Comparison of ENCODE assay signal across 20 cellular contexts in the genomic region with DNA sequence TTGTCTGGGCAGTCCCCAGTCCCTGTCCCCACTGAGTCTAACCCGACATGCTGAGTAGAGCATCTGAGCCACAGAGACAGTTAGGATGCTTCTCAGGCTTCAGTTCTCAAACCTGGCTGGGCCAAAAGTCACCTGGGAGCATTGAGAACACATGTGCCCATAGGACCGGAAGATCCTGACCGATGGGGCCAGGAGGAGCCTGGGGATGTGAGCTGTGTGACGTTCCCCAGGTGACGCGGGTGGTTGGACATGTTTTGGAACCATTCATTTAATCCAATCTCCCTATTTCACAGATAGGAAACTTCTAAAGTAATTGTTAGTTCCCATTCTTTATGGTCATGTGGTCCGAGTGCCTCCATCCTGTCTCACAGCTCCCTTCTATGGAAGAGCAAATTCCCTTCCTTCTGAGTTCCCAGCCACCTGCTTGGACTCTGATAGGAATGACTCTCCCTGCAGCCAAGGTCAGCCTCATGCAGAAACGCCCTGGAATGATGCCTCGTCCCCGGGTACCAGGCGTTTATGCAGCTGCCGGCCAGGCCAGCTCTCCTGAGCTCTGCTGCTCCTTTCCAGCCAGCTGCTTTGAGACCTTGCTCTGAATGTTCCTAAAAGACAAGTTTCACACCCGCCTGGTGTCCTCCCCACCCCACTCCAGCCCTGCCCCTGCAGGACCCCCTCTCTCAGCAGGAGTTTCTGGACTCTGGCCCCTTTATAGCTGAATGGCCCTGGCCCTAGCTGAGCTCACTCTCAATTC.
DNase-seq lines count a peak whose midpoint lies in the region; ATAC-seq, FAIRE-seq and TF ChIP-seq lines count a peak whose summit lies in the region.
"Had no signal": no experiment of that assay in that cellular context is flagged by ENCODE, and none has a peak within 500 bp of the region (broad histone marks: within the 10 kb centered on the region; RNA-seq: fewer than 3 reads in every experiment).

No MANE protein-coding gene starts in this region.

- H3K4me1 ChIP-seq in H9 (ENCODE audit: insufficient read depth, low read length) (peaks cover 8% of the 10 kb centered on the region; the same call in 1 of the 2 replicates), small intestine (ENCODE audit: control insufficient read depth in 2 of 2, insufficient read depth in 1 of 2, low read depth in 1 of 2, low read length in 1 of 2) (peaks cover 2 to 7% of the 10 kb centered on the region in 2 donors)
- H3K4me1 ChIP-seq: HAP-1 had no signal

- H2BK12ac ChIP-seq in H9 (ENCODE audit: insufficient read length, low read depth, low read length), result no peak overlapping the region

- WGBS in H9 (ENCODE audit: extremely low coverage, insufficient read length, low lambda C conversion rate), result no CpG with 5 or more reads among the region's 13 CpGs
- WGBS in small intestine, 3 donors, result 61 to 77% (median 65%) methylated on average over 13 of the region's 13 CpGs

- ATAC-seq in left lobe of liver, result peak; percentile 10
- ATAC-seq in HG02759 (IDR thresholded peaks at IDR 0.05; ENCODE audit: unreplicated experiment), result no peak
- ATAC-seq in GM18873 (IDR thresholded peaks at IDR 0.05; ENCODE audit: low FRiP score, unreplicated experiment), result no peak
- ATAC-seq: left lung, T-helper 17 cell had no signal

- H4K5ac ChIP-seq in H9 (ENCODE audit: insufficient read length, low read depth, low read length), result no peak overlapping the region

- H2BK5ac ChIP-seq in H9 (ENCODE audit: insufficient read length, low read length), result no peak overlapping the region

- H3T11ph ChIP-seq in H9 (ENCODE audit: low read length), result no peak overlapping the region

- no peak overlapping the region for H3K4me3 ChIP-seq in small intestine (ENCODE audit: low read depth in 1 of 2, low read length in 2 of 2)
- H3K4me3 ChIP-seq: HAP-1, left lung, suprapubic skin had no signal

- no peak overlapping the region for H3K27ac Mint-ChIP-seq in H9
- H3K27ac Mint-ChIP-seq: activated naive CD8-positive, alpha-beta T cell; T-helper 17 cell had no signal

- H3K4me2 ChIP-seq in H9 (ENCODE audit: insufficient read depth, insufficient read length, low read length), result no peak overlapping the region

- no peak overlapping the region for H3K4me3 Mint-ChIP-seq in H9
- H3K4me3 Mint-ChIP-seq: activated naive CD8-positive, alpha-beta T cell; neural crest cell; T-helper 17 cell had no signal

- no peak overlapping the region for H4K91ac ChIP-seq in H9 (ENCODE audit: insufficient read length, low read depth, low read length)

- no peaks in the 10 kb centered on the region for H3K36me3 Mint-ChIP-seq in H9 (ENCODE audit: insufficient read depth in 1 of 3, low read depth in 3 of 3)
- H3K36me3 Mint-ChIP-seq: activated naive CD8-positive, alpha-beta T cell had no signal

- no peak overlapping the region for H2BK15ac ChIP-seq in H9 (ENCODE audit: low read depth, low read length)

- H4K8ac ChIP-seq in H9 (replicated peaks; ENCODE audit: insufficient read length, low read depth, low read length), result no peak overlapping the region

- H3K23ac ChIP-seq in H9 (ENCODE audit: insufficient read length, low read depth, low read length), result no peak overlapping the region

- H3K14ac ChIP-seq in H9 (ENCODE audit: insufficient read depth, low read length), result 0 out of 2 replicates have a peak overlapping the region, but pooled peaks have one; percentile 36

- H3K27ac ChIP-seq in H9 (ENCODE audit: insufficient read length, low read depth, low read length) (no peak overlapping the region), small intestine (ENCODE audit: low read depth in 1 of 2, low read length in 1 of 2) (peak overlapping the region in 1 of 2 donors; percentile 5)

- no peak for TF ChIP-seq CTCF in H9 (conservative IDR thresholded peaks at IDR 0.05)

- no peak overlapping the region for H2AFZ ChIP-seq in H9 (ENCODE audit: low read length)

- H2AK5ac ChIP-seq in H9 (ENCODE audit: insufficient read length, low read length), result no peak overlapping the region

- H2BK20ac ChIP-seq in H9 (ENCODE audit: low read depth, low read length, poor library complexity, severe bottlenecking), result no peak overlapping the region

- no peak overlapping the region for H2BK120ac ChIP-seq in H9 (ENCODE audit: low read depth, low read length, poor library complexity, severe bottlenecking)

- DNase-seq in H9, result no peak
- peak; percentile 41 for DNase-seq in cerebellar cortex (ENCODE audit: low spot score)
- DNase-seq in left lobe of liver (ENCODE audit: low spot score), result no peak
- DNase-seq in small intestine, result peak; percentile 59
- DNase-seq in NCI-H2107 treated with DMSO at 0.1 percent for 48 hours (lab: John Stamatoyannopoulos, UW; ENCODE audit: unreplicated experiment), result no peak
- no peak for DNase-seq in mucosa of gallbladder (ENCODE audit: low spot score)
- DNase-seq: activated CD8-positive, alpha-beta memory T cell treated with anti-CD3 and anti-CD28 coated beads, Interleukin-2, amount 50 U/mL, for 4 hours; caudate nucleus; left lung; NCI-H1930; NCI-H526; stimulated activated CD4-positive, alpha-beta T cell treated with anti-CD3 and anti-CD28 coated beads, Interleukin-12 subunit alpha, Interleukin-12 subunit beta, amount 100 ng/mL, for 4 hours; T-helper 17 cell had no signal

- H3K9ac ChIP-seq in H9 (ENCODE audit: extremely low read depth, insufficient read length, low read length), result no peak overlapping the region

- no peaks in the 10 kb centered on the region for H4K20me1 ChIP-seq in H9 (ENCODE audit: control insufficient read depth, insufficient read depth, insufficient read length)

- H3K27me3 Mint-ChIP-seq in H9 (ENCODE audit: low read depth), result peaks cover 2% of the 10 kb centered on the region; the same call in 1 of the 2 replicates
- H3K27me3 Mint-ChIP-seq: activated naive CD8-positive, alpha-beta T cell; T-helper 17 cell had no signal

- H3K9me3 ChIP-seq in H9 (ENCODE audit: control insufficient read depth, low read depth, low read length) (no peaks in the 10 kb centered on the region), small intestine (ENCODE audit: control insufficient read depth, low read depth) (no peaks in the 10 kb centered on the region)
- H3K9me3 ChIP-seq: HAP-1, left lung, suprapubic skin had no signal

- H3K4ac ChIP-seq in H9 (ENCODE audit: low read depth, low read length), result no peak overlapping the region

- no peaks in the 10 kb centered on the region for H3K9me3 Mint-ChIP-seq in H9
- H3K9me3 Mint-ChIP-seq: neural crest cell had no signal

- no peak overlapping the region for H3K18ac ChIP-seq in H9 (ENCODE audit: insufficient read length, low read depth, low read length)

- H3K56ac ChIP-seq in H9 (ENCODE audit: insufficient read length, low read depth, low read length), result no peak overlapping the region

- no peaks in the 10 kb centered on the region for H3K23me2 ChIP-seq in H9 (ENCODE audit: insufficient read length, low read depth, low read length, poor library complexity, severe bottlenecking)

- no peaks in the 10 kb centered on the region for H3K79me1 ChIP-seq in H9 (ENCODE audit: insufficient read depth, low read depth, low read length, poor library complexity, severe bottlenecking)

- peaks cover 25 to 26% of the 10 kb centered on the region in 2 experiments for H3K4me1 Mint-ChIP-seq in H9

- no peaks in the 10 kb centered on the region for H3K36me3 ChIP-seq in small intestine (ENCODE audit: control insufficient read depth in 2 of 2, insufficient read depth in 2 of 2, low read length in 2 of 2)
- H3K36me3 ChIP-seq: HAP-1, left lung, suprapubic skin had no signal

- no peaks in the 10 kb centered on the region for H3K79me2 ChIP-seq in H9 (ENCODE audit: insufficient read depth, low read length)

- no peak for FAIRE-seq in small intestine (lab: Jason Lieb, UNC)
- FAIRE-seq: RCC 7860 had no signal

- no peaks in the 10 kb centered on the region for H3K27me3 ChIP-seq in H9 (ENCODE audit: insufficient read depth, low read length)
- no peaks in the 10 kb centered on the region for H3K27me3 ChIP-seq in small intestine (ENCODE audit: control insufficient read depth in 2 of 2, insufficient read depth in 2 of 2, low read length in 2 of 2)
- H3K27me3 ChIP-seq: left lung, suprapubic skin had no signal

Comparison
In these comparisons a context has a peak if more than half of its experiments do, and no peak if none do; other contexts are left out.
1. DNase-seq: peak in cerebellar cortex (single experiment) and small intestine (single experiment); none in H9 (single experiment), left lobe of liver (single experiment), NCI-H2107 treated with DMSO at 0.1 percent for 48 hours (single experiment) and mucosa of gallbladder (single experiment).